In the genomic region with DNA sequence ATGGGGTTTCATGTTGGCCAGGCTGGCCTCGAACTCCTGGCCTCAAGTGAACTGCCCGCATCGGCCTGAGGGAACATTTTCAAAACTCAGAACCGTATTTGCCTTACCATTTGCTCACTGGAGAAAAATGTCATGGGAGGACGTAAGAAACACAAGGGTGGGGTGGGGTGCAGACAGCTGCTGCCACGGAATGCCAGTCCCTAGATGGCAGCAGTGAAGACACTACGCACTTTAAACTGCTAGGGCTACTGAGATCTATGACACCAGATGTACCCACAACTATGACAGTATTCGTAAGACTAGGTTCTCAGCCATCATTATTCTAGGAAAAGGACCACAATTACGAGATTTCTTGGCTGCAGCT, we compare ENCODE assay signal across 8 cellular contexts. TPM values are rescaled to one million over a fixed set of nuclear protein-coding genes. Genes with fewer than 3 reads are reported as not detected.
A peak's percentile ranks its signal among the peaks of the same experiment; 100 is the strongest.
DNase-seq lines count a peak whose midpoint lies in the region; ATAC-seq and TF ChIP-seq lines count a peak whose summit lies in the region.
"Not testable (repeated sequence)": the region's sequence is repeated elsewhere in the genome, so short reads cannot be mapped to it uniquely, and the experiment has no call there.

No MANE protein-coding gene starts in this region.

- DNase-seq in DND-41 (peak; percentile 60), H9 (peak; percentile 32), NAMALWA (ENCODE audit: low spot score) (peak; percentile 89), SW480 (ENCODE audit: low spot score) (peak; percentile 93), glomerular visceral epithelial cell (ENCODE audit: extremely low spot score) (peak; percentile 77), stomach (peak; percentile 58)
- DNase-seq in activated naive CD8-positive, alpha-beta T cell treated with anti-CD3 and anti-CD28 coated beads for 36 hours: peak; percentile 46
- not testable (repeated sequence) for DNase-seq in neuronal stem cell (ENCODE audit: low spot score)

- not testable (repeated sequence) for H3K18ac ChIP-seq in H9 (ENCODE audit: insufficient read length, low read depth, low read length); neuronal stem cell (ENCODE audit: low read length)

- peaks cover 12 to 39% (median 28%) of the 10 kb centered on the region in 3 experiments; a peak in 6 of 7 replicates for H3K36me3 Mint-ChIP-seq in H9 (ENCODE audit: insufficient read depth in 1 of 3, low read depth in 3 of 3)
- H3K36me3 Mint-ChIP-seq in activated naive CD8-positive, alpha-beta T cell treated with anti-CD3 and anti-CD28 coated beads for 36 hours: peaks cover 19% of the 10 kb centered on the region

- not testable (repeated sequence) for H2BK5ac ChIP-seq in H9 (ENCODE audit: insufficient read length, low read length); neuronal stem cell (ENCODE audit: low read length)

- peak overlapping the region; percentile 39 to 76; a peak in 3 of 4 replicates for H3K4me3 ChIP-seq in DND-41 (ENCODE audit: low read depth in 1 of 2, low read length in 2 of 2)
- H3K4me3 ChIP-seq in neuronal stem cell (ENCODE audit: low read length in 2 of 2): peak overlapping the region; percentile 59 to 91
- peak overlapping the region; percentile 67 to 88 (median 77) for H3K4me3 ChIP-seq in stomach

- H3K4me3 Mint-ChIP-seq in H9: peak overlapping the region; percentile 86 to 98
- H3K4me3 Mint-ChIP-seq in activated naive CD8-positive, alpha-beta T cell treated with anti-CD3 and anti-CD28 coated beads for 36 hours: peak overlapping the region; percentile 98

- not testable (repeated sequence) for H2BK20ac ChIP-seq in H9 (ENCODE audit: low read depth, low read length, poor library complexity, severe bottlenecking)

- H3K36me3 ChIP-seq in DND-41 (ENCODE audit: insufficient read depth, low read length) (peaks cover 27% of the 10 kb centered on the region), neuronal stem cell (replicated peaks in 1 of 2; ENCODE audit: control insufficient read depth in 2 of 2, insufficient read depth in 2 of 2, low read length in 2 of 2) (peaks cover 3 to 43% of the 10 kb centered on the region in 2 donors), stomach (peaks cover 35 to 51% (median 48%) of the 10 kb centered on the region in 4 donors)

- H3K9me3 ChIP-seq in DND-41 (ENCODE audit: insufficient read depth, low read length, severe bottlenecking); H9 (ENCODE audit: control insufficient read depth, low read depth, low read length); neuronal stem cell (replicated peaks in 1 of 2; ENCODE audit: control insufficient read depth in 2 of 2, insufficient read depth in 1 of 2, low read depth in 1 of 2, low read length in 2 of 2); stomach: not testable (repeated sequence)

- H4K5ac ChIP-seq in H9 (ENCODE audit: insufficient read length, low read depth, low read length): not testable (repeated sequence)

- TF ChIP-seq EP300 in stomach (IDR thresholded peaks at IDR 0.05): peak; percentile 38

- H3K4me2 ChIP-seq in DND-41 (ENCODE audit: insufficient read depth, low read length) (peak overlapping the region; percentile 66), H9 (ENCODE audit: insufficient read depth, insufficient read length, low read length) (peak overlapping the region; percentile 74), neuronal stem cell (ENCODE audit: insufficient read depth, low read length, poor library complexity, severe bottlenecking) (peak overlapping the region; percentile 56)

- H4K91ac ChIP-seq in H9 (ENCODE audit: insufficient read length, low read depth, low read length); neuronal stem cell (ENCODE audit: low read depth, low read length, poor library complexity): not testable (repeated sequence)

- H2BK15ac ChIP-seq in H9 (ENCODE audit: low read depth, low read length); neuronal stem cell (ENCODE audit: low read length): not testable (repeated sequence)

- H3K4me1 Mint-ChIP-seq in H9: peaks cover 8 to 13% of the 10 kb centered on the region in 2 experiments
- peaks cover 26% of the 10 kb centered on the region for H3K4me1 Mint-ChIP-seq in activated naive CD8-positive, alpha-beta T cell treated with anti-CD3 and anti-CD28 coated beads for 36 hours

- H3K27ac Mint-ChIP-seq in H9: peak overlapping the region; percentile 99
- H3K27ac Mint-ChIP-seq in activated naive CD8-positive, alpha-beta T cell treated with anti-CD3 and anti-CD28 coated beads for 36 hours: peak overlapping the region; percentile 100

- not testable (repeated sequence) for H3K4ac ChIP-seq in H9 (ENCODE audit: low read depth, low read length); neuronal stem cell (ENCODE audit: low read length)

- TF ChIP-seq POLR2A in stomach (IDR thresholded peaks at IDR 0.05): peak in 2 of 4 donors; percentile 28 to 40

- TF ChIP-seq CTCF in DND-41 (IDR thresholded peaks at IDR 0.05; ENCODE audit: borderline replicate concordance, extremely low read depth, low read length, poor library complexity, severe bottlenecking) (peak; percentile 59), H9 (conservative IDR thresholded peaks at IDR 0.05) (peak; percentile 45; the same call in 2 of the 3 replicates), stomach (IDR thresholded peaks at IDR 0.05) (peak in 3 of 7 experiments; percentile 9 to 21 (median 16))

- no CpG with 5 or more reads among the region's 9 CpGs for WGBS in H9 (ENCODE audit: extremely low coverage, insufficient read length, low lambda C conversion rate)
- WGBS in neuronal stem cell (ENCODE audit: extremely low coverage in 2 of 2, insufficient read length in 2 of 2, insufficient replicate concordance in 1 of 2), 2 donors: no CpG with 5 or more reads among the region's 9 CpGs
- WGBS in stomach, 5 donors: 0 to 2% (median 1%) methylated on average over 9 of the region's 9 CpGs

- not testable (repeated sequence) for H3K27me3 ChIP-seq in DND-41 (ENCODE audit: insufficient read depth, low read length, poor library complexity); H9 (ENCODE audit: insufficient read depth, low read length); neuronal stem cell (ENCODE audit: control insufficient read depth in 3 of 3, insufficient read depth in 3 of 3, low read depth in 1 of 3, low read length in 3 of 3); stomach

- H3K9ac ChIP-seq in DND-41 (ENCODE audit: low read depth, low read length) (peak overlapping the region; percentile 63), H9 (ENCODE audit: extremely low read depth, insufficient read length, low read length) (peak overlapping the region; percentile 59)
- not testable (repeated sequence) for H3K9ac ChIP-seq in neuronal stem cell (ENCODE audit: low read depth, low read length, poor library complexity)

- H3K23ac ChIP-seq in H9 (ENCODE audit: insufficient read length, low read depth, low read length); neuronal stem cell (ENCODE audit: low read depth, low read length, poor library complexity): not testable (repeated sequence)

- not testable (repeated sequence) for H3K14ac ChIP-seq in H9 (ENCODE audit: insufficient read depth, low read length); neuronal stem cell (ENCODE audit: low read length)

- H2AK5ac ChIP-seq in H9 (ENCODE audit: insufficient read length, low read length); neuronal stem cell (ENCODE audit: low read depth, low read length): not testable (repeated sequence)

- H3K79me2 ChIP-seq in DND-41 (ENCODE audit: insufficient read depth, low read length): peaks cover 34% of the 10 kb centered on the region
- not testable (repeated sequence) for H3K79me2 ChIP-seq in H9 (ENCODE audit: insufficient read depth, low read length)

- H4K8ac ChIP-seq in H9 (replicated peaks; ENCODE audit: insufficient read length, low read depth, low read length); neuronal stem cell (ENCODE audit: low read depth, low read length): not testable (repeated sequence)

- H3K79me1 ChIP-seq in H9 (ENCODE audit: insufficient read depth, low read depth, low read length, poor library complexity, severe bottlenecking); neuronal stem cell (ENCODE audit: low read depth, low read length): not testable (repeated sequence)

- H3K9me3 Mint-ChIP-seq in H9; activated naive CD8-positive, alpha-beta T cell treated with anti-CD3 and anti-CD28 coated beads for 36 hours: not testable (repeated sequence)

- H2BK12ac ChIP-seq in H9 (ENCODE audit: insufficient read length, low read depth, low read length); neuronal stem cell (ENCODE audit: low read length): not testable (repeated sequence)

- not testable (repeated sequence) for H4K20me1 ChIP-seq in DND-41 (ENCODE audit: insufficient read depth, low read length); H9 (ENCODE audit: control insufficient read depth, insufficient read depth, insufficient read length)

- H3K27ac ChIP-seq in DND-41 (ENCODE audit: low read length): peak overlapping the region; percentile 74
- H3K27ac ChIP-seq in H9 (ENCODE audit: insufficient read length, low read depth, low read length); neuronal stem cell (replicated peaks; ENCODE audit: low read length): not testable (repeated sequence)
- peak overlapping the region; percentile 98 to 100 (median 99) for H3K27ac ChIP-seq in stomach

- peak; percentile 48 for ATAC-seq in DND-41 (ENCODE audit: insufficient read depth, low read depth)

- H3K27me3 Mint-ChIP-seq in H9 (ENCODE audit: low read depth); activated naive CD8-positive, alpha-beta T cell treated with anti-CD3 and anti-CD28 coated beads for 36 hours: not testable (repeated sequence)

- not testable (repeated sequence) for H3K56ac ChIP-seq in H9 (ENCODE audit: insufficient read length, low read depth, low read length)

- H3K4me1 ChIP-seq in DND-41 (ENCODE audit: insufficient read depth, low read length): peaks cover 22% of the 10 kb centered on the region
- H3K4me1 ChIP-seq in H9 (ENCODE audit: insufficient read depth, low read length); neuronal stem cell (ENCODE audit: control insufficient read depth in 2 of 2, insufficient read depth in 1 of 2, low read depth in 1 of 2, low read length in 2 of 2): not testable (repeated sequence)
- H3K4me1 ChIP-seq in stomach: peaks cover 8 to 45% (median 26%) of the 10 kb centered on the region in 4 donors

- H2AFZ ChIP-seq in DND-41 (ENCODE audit: low read depth, low read length): peak overlapping the region; percentile 82
- not testable (repeated sequence) for H2AFZ ChIP-seq in H9 (ENCODE audit: low read length)
- peak overlapping the region; percentile 89 for H2AFZ ChIP-seq in neuronal stem cell (ENCODE audit: low read length)

- H3K23me2 ChIP-seq in H9 (ENCODE audit: insufficient read length, low read depth, low read length, poor library complexity, severe bottlenecking): not testable (repeated sequence)

- not testable (repeated sequence) for H3T11ph ChIP-seq in H9 (ENCODE audit: low read length)

- intact Hi-C loops in stomach (cut with DNase I; ENCODE audit: low total_unique reads): not testable (repeated sequence)

- not testable (repeated sequence) for H2BK120ac ChIP-seq in H9 (ENCODE audit: low read depth, low read length, poor library complexity, severe bottlenecking); neuronal stem cell (ENCODE audit: low read depth, low read length)

RNA-seq across cellular contexts. Expression of a gene that starts 0.7 kb away (rescaled TPM):
- total RNA-seq in H9 (2021) (37.8 and 38.5 TPM in 2 replicates), stomach (100 to 1,000 TPM in 3 of 5 donors, 10 to 100 TPM in 2; 96.9 to 168 (median 119) TPM)
- total RNA-seq in activated naive CD8-positive, alpha-beta T cell treated with anti-CD3 and anti-CD28 coated beads for 36 hours: 10 to 100 TPM; 77.9 to 87.1 TPM
- polyA plus RNA-seq in neuronal stem cell (2013, experiment 1 of 2): 33.8 TPM
- 34.0 TPM for polyA plus RNA-seq in neuronal stem cell (2013, experiment 2 of 2)
- polyA plus RNA-seq in stomach: 100 to 1,000 TPM in 2 of 3 donors, 10 to 100 TPM in 1; 93.2 to 192 (median 105) TPM

RNA-seq across cellular contexts. Expression of a gene that starts 2.0 kb away (rescaled TPM):
- 21.9 and 22.3 TPM in 2 replicates for total RNA-seq in H9 (2021)
- total RNA-seq in activated naive CD8-positive, alpha-beta T cell treated with anti-CD3 and anti-CD28 coated beads for 36 hours: 10 to 100 TPM; 16.7 to 17.8 TPM
- 9.9 TPM for polyA plus RNA-seq in neuronal stem cell (2013, experiment 1 of 2)
- polyA plus RNA-seq in neuronal stem cell (2013, experiment 2 of 2): 10.3 TPM
- 10 to 100 TPM in 4 of 5 donors, 1 to 10 TPM in 1; 7.1 to 74.7 (median 24.8) TPM for total RNA-seq in stomach
- 1 to 10 TPM; 5.2 to 5.8 (median 5.3) TPM for polyA plus RNA-seq in stomach
